ENCODE assay signal across 8 cellular contexts in genomic region chr22:18077087-18077638, GRCh38. TPM values are rescaled to one million over a fixed set of nuclear protein-coding genes. Genes with fewer than 3 reads are reported as not detected.
DNase-seq lines count a peak whose midpoint lies in the region; ATAC-seq and TF ChIP-seq lines count a peak whose summit lies in the region.

No MANE protein-coding gene starts in this region.

- H3K9me3 Mint-ChIP-seq in CD4-positive, alpha-beta memory T cell, result peaks cover 0 to 2% (median 0%) of the 10 kb centered on the region in 8 donors
- no peaks in the 10 kb centered on the region for H3K9me3 Mint-ChIP-seq in naive thymus-derived CD8-positive, alpha-beta T cell

- H3K27ac Mint-ChIP-seq in CD4-positive, alpha-beta memory T cell, result peak overlapping the region; percentile 86 to 100 (median 98)
- H3K27ac Mint-ChIP-seq in naive thymus-derived CD8-positive, alpha-beta T cell, result peak overlapping the region; percentile 96 to 100 (median 99)

- intact Hi-C loops in CD4-positive, alpha-beta memory T cell (cut with micrococcal nuclease), result loop anchor here (1.0 to 5.0 kb wide), 8 partner anchors 15 to 990 kb away; partner anchors contain the start of genes BCL2L13, MICAL3, TUBA8 and USP18

- peak overlapping the region; percentile 92 to 99 (median 97) for H3K4me3 Mint-ChIP-seq in CD4-positive, alpha-beta memory T cell
- peak overlapping the region; percentile 90 to 99 (median 96) for H3K4me3 Mint-ChIP-seq in naive thymus-derived CD8-positive, alpha-beta T cell

- peak; percentile 4 for ATAC-seq in HG03378 (IDR thresholded peaks at IDR 0.05; ENCODE audit: unreplicated experiment)
- peak; percentile 0 to 1 for ATAC-seq in naive thymus-derived CD8-positive, alpha-beta T cell

- CTCF ChIA-PET in CD4-positive, alpha-beta memory T cell (lab: Charles Lee; ENCODE audit: partially characterized antibody), result interaction anchor here (0.7 to 9.0 kb wide), 13 partner anchors 10 to 334 kb away, joined by 3 to 226 read pairs (median 6); partner anchors contain the start of gene USP18

- H3K36me3 Mint-ChIP-seq in CD4-positive, alpha-beta memory T cell, result peaks cover 27 to 37% of the 10 kb centered on the region in 2 donors
- H3K36me3 Mint-ChIP-seq in naive thymus-derived CD8-positive, alpha-beta T cell, result peaks cover 5 to 35% (median 15%) of the 10 kb centered on the region in 3 donors

- peaks cover 35% of the 10 kb centered on the region for H3K4me1 ChIP-seq in CD4-positive, alpha-beta memory T cell (ENCODE audit: insufficient read depth, low read length)

- POLR2A ChIA-PET in CD4-positive, alpha-beta memory T cell (lab: Charles Lee; ENCODE audit: partially characterized antibody), result interaction anchor here (0.9 to 3.8 kb wide), 14 partner anchors 9 to 438 kb away, joined by 3 to 37 read pairs (median 5); partner anchors contain the start of genes BCL2L13, BID and USP18
- POLR2A ChIA-PET in naive thymus-derived CD8-positive, alpha-beta T cell (lab: Charles Lee), result interaction anchor here (0.7 to 4.2 kb wide), 12 partner anchors 73 to 439 kb away, joined by 3 to 26 read pairs (median 4); partner anchors contain the start of genes BCL2L13 and USP18

- H3K4me3 ChIP-seq in CD4-positive, alpha-beta memory T cell (ENCODE audit: low read length in 2 of 2), result peak overlapping the region; percentile 54 to 86
- peak overlapping the region; percentile 96 to 97 for H3K4me3 ChIP-seq in cardiac fibroblast (replicated peaks in 1 of 2; ENCODE audit: low read depth in 2 of 2, low read length in 2 of 2)

- H3K27me3 ChIP-seq in CD4-positive, alpha-beta memory T cell (ENCODE audit: insufficient read depth, low read length), result no peaks in the 10 kb centered on the region

- TF ChIP-seq CTCF in cardiac fibroblast (IDR thresholded peaks at IDR 0.05; ENCODE audit: low read depth, low read length), result no peak

- no peak for DNase-seq in CD4-positive, alpha-beta memory T cell
- DNase-seq in cardiac fibroblast (ENCODE audit: low read depth in 2 of 2) (no peak), germinal center (ENCODE audit: low spot score) (no peak), NCI-H2227 treated with DMSO at 0.1 percent for 48 hours (lab: John Stamatoyannopoulos, UW) (no peak), HUDEP-2 (lab: John Stamatoyannopoulos, UW; ENCODE audit: unreplicated experiment in 76 of 76) (no peak)
- no peak for DNase-seq in naive thymus-derived CD8-positive, alpha-beta T cell
- no peak for DNase-seq in activated CD4-positive, alpha-beta T cell treated with anti-CD3 and anti-CD28 coated beads, Interleukin-2, amount 50 U/mL, for 4 hours

- peak overlapping the region; percentile 72 for H3K27ac ChIP-seq in CD4-positive, alpha-beta memory T cell (ENCODE audit: low read depth, low read length)

- no peaks in the 10 kb centered on the region for H3K27me3 Mint-ChIP-seq in CD4-positive, alpha-beta memory T cell
- no peaks in the 10 kb centered on the region for H3K27me3 Mint-ChIP-seq in naive thymus-derived CD8-positive, alpha-beta T cell

- peaks cover 32 to 53% (median 43%) of the 10 kb centered on the region in 4 donors for H3K4me1 Mint-ChIP-seq in CD4-positive, alpha-beta memory T cell
- H3K4me1 Mint-ChIP-seq in naive thymus-derived CD8-positive, alpha-beta T cell, result peaks cover 33 to 60% (median 50%) of the 10 kb centered on the region in 4 donors

- H3K9me3 ChIP-seq in CD4-positive, alpha-beta memory T cell (ENCODE audit: control insufficient read depth in 1 of 2, low read length in 2 of 2), result no peaks in the 10 kb centered on the region

- H3K36me3 ChIP-seq in CD4-positive, alpha-beta memory T cell (ENCODE audit: insufficient read depth, low read length), result peaks cover 24% of the 10 kb centered on the region

RNA-seq across cellular contexts. Expression of gene PEX26, which starts 0.6 kb away (rescaled TPM):
- 10 to 100 TPM; 39.1 to 39.6 TPM for total RNA-seq in CD4-positive, alpha-beta memory T cell
- polyA plus RNA-seq in CD4-positive, alpha-beta memory T cell, result 1 to 10 TPM; 1.4 to 6.3 TPM
- 10 to 100 TPM; 39.3 to 41.2 TPM for total RNA-seq in naive thymus-derived CD8-positive, alpha-beta T cell
- 1 to 10 TPM; 2.6 to 4.5 (median 3.8) TPM for polyA plus RNA-seq in naive thymus-derived CD8-positive, alpha-beta T cell

RNA-seq across cellular contexts. Expression of gene TUBA8, which starts 33.4 kb away (rescaled TPM):
- 1 to 10 TPM; 1.9 to 2.7 TPM for total RNA-seq in CD4-positive, alpha-beta memory T cell
- polyA plus RNA-seq in CD4-positive, alpha-beta memory T cell, result 1 to 10 TPM in 1 of 2 donors, under 1 TPM in 1; 0.33 to 1.0 TPM
- 1 to 10 TPM; 2.9 to 3.9 TPM for total RNA-seq in naive thymus-derived CD8-positive, alpha-beta T cell
- 1 to 10 TPM in 1 of 3 donors, under 1 TPM in 1, not detected in 1; 0.80 to 1.3 TPM for polyA plus RNA-seq in naive thymus-derived CD8-positive, alpha-beta T cell

RNA-seq across cellular contexts. Expression of gene MICAL3, which starts 52.8 kb away (rescaled TPM):
- 10 to 100 TPM; 25.9 to 28.9 TPM for total RNA-seq in CD4-positive, alpha-beta memory T cell
- polyA plus RNA-seq in CD4-positive, alpha-beta memory T cell, result 1 to 10 TPM in 1 of 2 donors, under 1 TPM in 1; 0.97 to 2.9 TPM
- 10 to 100 TPM; 20.8 to 27.3 TPM for total RNA-seq in naive thymus-derived CD8-positive, alpha-beta T cell
- polyA plus RNA-seq in naive thymus-derived CD8-positive, alpha-beta T cell, result 1 to 10 TPM in 2 of 3 donors, under 1 TPM in 1; 0.90 to 1.3 (median 1.2) TPM
